In genomic region chr20:11329271-11329670, GRCh38 we compare ENCODE assay signal across 1 cellular context.
TF ChIP-seq lines count a peak whose summit lies in the region.

No MANE protein-coding gene starts in this region.

TF ChIP-seq in IMR-90, 13 proteins besides CTCF, POLR2A, EP300 and RAD21 (continued from another document):
- TF ChIP-seq, protein P1, sequence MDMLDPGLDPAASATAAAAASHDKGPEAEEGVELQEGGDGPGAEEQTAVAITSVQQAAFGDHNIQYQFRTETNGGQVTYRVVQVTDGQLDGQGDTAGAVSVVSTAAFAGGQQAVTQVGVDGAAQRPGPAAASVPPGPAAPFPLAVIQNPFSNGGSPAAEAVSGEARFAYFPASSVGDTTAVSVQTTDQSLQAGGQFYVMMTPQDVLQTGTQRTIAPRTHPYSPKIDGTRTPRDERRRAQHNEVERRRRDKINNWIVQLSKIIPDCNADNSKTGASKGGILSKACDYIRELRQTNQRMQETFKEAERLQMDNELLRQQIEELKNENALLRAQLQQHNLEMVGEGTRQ (IDR thresholded peaks at IDR 0.05; ENCODE audit: low read depth, low read length): no peak
- TF ChIP-seq, protein P2, sequence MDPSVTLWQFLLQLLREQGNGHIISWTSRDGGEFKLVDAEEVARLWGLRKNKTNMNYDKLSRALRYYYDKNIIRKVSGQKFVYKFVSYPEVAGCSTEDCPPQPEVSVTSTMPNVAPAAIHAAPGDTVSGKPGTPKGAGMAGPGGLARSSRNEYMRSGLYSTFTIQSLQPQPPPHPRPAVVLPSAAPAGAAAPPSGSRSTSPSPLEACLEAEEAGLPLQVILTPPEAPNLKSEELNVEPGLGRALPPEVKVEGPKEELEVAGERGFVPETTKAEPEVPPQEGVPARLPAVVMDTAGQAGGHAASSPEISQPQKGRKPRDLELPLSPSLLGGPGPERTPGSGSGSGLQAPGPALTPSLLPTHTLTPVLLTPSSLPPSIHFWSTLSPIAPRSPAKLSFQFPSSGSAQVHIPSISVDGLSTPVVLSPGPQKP (IDR thresholded peaks at IDR 0.05; ENCODE audit: borderline replicate concordance, low read depth, low read length): no peak
